ENCODE assay signal across 8 cellular contexts in genomic region chr6:36028088-36028886, GRCh38. TPM values are rescaled to one million over a fixed set of nuclear protein-coding genes. Genes with fewer than 3 reads are reported as not detected.
DNase-seq lines count a peak whose midpoint lies in the region; ATAC-seq and TF ChIP-seq lines count a peak whose summit lies in the region.

No MANE protein-coding gene starts in this region.

- H3K4me3 Mint-ChIP-seq in endodermal cell = peak overlapping the region; percentile 84

- H3K4me1 ChIP-seq in endodermal cell (ENCODE audit: control insufficient read depth, insufficient read depth, low read length) = peaks cover 10% of the 10 kb centered on the region
- peaks cover 59% of the 10 kb centered on the region for H3K4me1 ChIP-seq in mononuclear cell (ENCODE audit: insufficient read depth, low read length)

- 0% methylated on average over 26 to 45 of the region's 45 CpGs for WGBS in endodermal cell (ENCODE audit: insufficient coverage in 1 of 2, insufficient read length in 1 of 2), 2 experiments

- DNase-seq in EH (ENCODE audit: low read depth) (peak; percentile 35), LNCaP clone FGC (ENCODE audit: low read depth) (no peak), endodermal cell (peak; percentile 74), DMS153 (lab: John Stamatoyannopoulos, UW) (no peak)
- peak; percentile 35 to 47 for DNase-seq in activated CD4-positive, alpha-beta T cell treated with anti-CD3 and anti-CD28 coated beads, Interleukin-2, amount 50 U/mL, for 48 hours
- DNase-seq in stimulated activated CD8-positive, alpha-beta memory T cell treated with anti-CD3 and anti-CD28 coated beads, Interleukin-4, amount 100 ng/mL, for 48 hours = peak; percentile 56

- H3K27me3 Mint-ChIP-seq in endodermal cell (ENCODE audit: insufficient read depth) = peaks cover 5% of the 10 kb centered on the region

- peak; percentile 24 for ATAC-seq in GM21786 (IDR thresholded peaks at IDR 0.05; ENCODE audit: unreplicated experiment)

- H3K9ac ChIP-seq in endodermal cell (ENCODE audit: extremely low read depth, low read length, poor library complexity, severe bottlenecking) = peak overlapping the region; percentile 84

- H3K27me3 ChIP-seq in endodermal cell (ENCODE audit: control insufficient read depth, insufficient read depth, low read length, poor library complexity, severe bottlenecking) = no peaks in the 10 kb centered on the region
- peaks cover 5% of the 10 kb centered on the region for H3K27me3 ChIP-seq in mononuclear cell (ENCODE audit: insufficient read depth, low read length)

- peaks cover 29% of the 10 kb centered on the region for H3K4me1 Mint-ChIP-seq in endodermal cell

- H3K9me3 Mint-ChIP-seq in endodermal cell = no peaks in the 10 kb centered on the region

- H3K4me3 ChIP-seq in LNCaP clone FGC (ENCODE audit: low read depth, low read length) (peak overlapping the region; percentile 97), endodermal cell (ENCODE audit: low read length) (peak overlapping the region; percentile 95), mononuclear cell (ENCODE audit: low read length) (peak overlapping the region; percentile 99)

- peak overlapping the region; percentile 92 for H3K27ac Mint-ChIP-seq in endodermal cell

- H3K9me3 ChIP-seq in endodermal cell (ENCODE audit: control insufficient read depth, low read length) = no peaks in the 10 kb centered on the region
- H3K9me3 ChIP-seq in mononuclear cell (ENCODE audit: low read depth, low read length) = no peaks in the 10 kb centered on the region

- no peaks in the 10 kb centered on the region for H3K36me3 ChIP-seq in endodermal cell (ENCODE audit: control insufficient read depth, insufficient read depth, low read length)

- TF ChIP-seq CTCF in LNCaP clone FGC (IDR thresholded peaks at IDR 0.05; ENCODE audit: control insufficient read depth, extremely low read depth, insufficient read depth) = no peak
- no peak for TF ChIP-seq CTCF in endodermal cell (conservative IDR thresholded peaks at IDR 0.05)

- peak overlapping the region; percentile 85 for H3K27ac ChIP-seq in endodermal cell (ENCODE audit: low read depth, low read length)

- H3K36me3 Mint-ChIP-seq in endodermal cell (ENCODE audit: low read depth) = peaks cover 4% of the 10 kb centered on the region

RNA-seq across cellular contexts. Expression of gene MAPK14, which starts 0.7 kb away (rescaled TPM):
- 10 to 100 TPM; 36.4 to 40.6 TPM for total RNA-seq in endodermal cell
- polyA plus RNA-seq in endodermal cell (2013, experiment 1 of 2) = 37.4 TPM
- 32.5 TPM for polyA plus RNA-seq in endodermal cell (2013, experiment 2 of 2)
- total RNA-seq in mononuclear cell = 86.9 TPM

RNA-seq across cellular contexts. Expression of gene SLC26A8, which starts 3.8 kb away (rescaled TPM):
- not detected for total RNA-seq in endodermal cell
- 0.14 TPM for polyA plus RNA-seq in endodermal cell (2013, experiment 1 of 2)
- polyA plus RNA-seq in endodermal cell (2013, experiment 2 of 2) = 0.17 TPM
- total RNA-seq in mononuclear cell = 0.10 TPM

Comparison
In these comparisons a context has a peak if more than half of its experiments do, and no peak if none do; other contexts are left out.
1. DNase-seq: peak in EH (single experiment), activated CD4-positive, alpha-beta T cell treated with anti-CD3 and anti-CD28 coated beads, Interleukin-2, amount 50 U/mL, for 48 hours (2 of 2), endodermal cell (single experiment) and stimulated activated CD8-positive, alpha-beta memory T cell treated with anti-CD3 and anti-CD28 coated beads, Interleukin-4, amount 100 ng/mL, for 48 hours (single experiment); none in LNCaP clone FGC (single experiment) and DMS153 (single experiment).
2. Peak in every context shown above with its lines, with median percentiles within 50 percentile points of each other: H3K4me3 ChIP-seq.